In the genomic region with DNA sequence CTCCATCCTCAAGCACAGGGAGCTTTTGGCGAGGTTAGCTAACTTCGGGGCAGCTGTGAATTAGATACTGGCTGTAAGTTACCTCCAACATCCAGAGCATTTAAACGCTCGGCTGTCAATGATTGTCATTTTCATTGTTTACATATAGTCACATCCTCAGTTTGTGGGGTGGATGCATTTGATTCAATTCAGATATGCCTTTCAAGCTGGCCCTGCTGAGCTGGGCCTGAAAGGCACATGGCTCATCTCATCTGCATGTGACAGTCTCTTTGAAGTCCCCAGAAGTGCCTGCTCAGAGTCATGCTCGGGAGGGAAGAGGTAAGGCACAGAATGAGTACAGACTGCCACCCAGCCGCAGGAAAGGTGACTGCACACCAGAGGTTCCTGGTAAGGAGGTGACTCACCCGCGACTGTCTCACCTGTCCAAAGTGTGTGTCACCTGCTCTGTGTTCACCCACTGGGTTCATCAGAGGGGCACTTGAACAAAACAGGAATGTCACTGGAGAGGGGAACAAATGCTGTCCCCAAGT, we compare ENCODE assay signal across 8 cellular contexts.
A peak's percentile ranks its signal among the peaks of the same experiment; 100 is the strongest.
DNase-seq lines count a peak whose midpoint lies in the region; ATAC-seq, FAIRE-seq and TF ChIP-seq lines count a peak whose summit lies in the region.
"Not testable (repeated sequence)": the region's sequence is repeated elsewhere in the genome, so short reads cannot be mapped to it uniquely, and the experiment has no call there.

No MANE protein-coding gene starts in this region.

- not testable (repeated sequence) for H3F3A ChIP-seq in DOHH2 (ENCODE audit: control insufficient read depth, insufficient read depth); OCI-LY1 (ENCODE audit: insufficient read depth, low read length)

- H3K4me3 Mint-ChIP-seq in activated CD8-positive, alpha-beta T cell treated with anti-CD3 and anti-CD28 coated beads, Interleukin-2, amount 10 ng/mL, durations not matched to agents 7 days and 5 days; astrocyte (ENCODE audit: unreplicated experiment): not testable (repeated sequence)

- POLR2A ChIA-PET in activated CD8-positive, alpha-beta T cell treated with anti-CD3 and anti-CD28 coated beads, Interleukin-2, amount 10 ng/mL, durations not matched to agents 7 days and 5 days (lab: Charles Lee): not testable (repeated sequence)

- not testable (repeated sequence) for H3K9ac ChIP-seq in OCI-LY1 (ENCODE audit: low read length); astrocyte (ENCODE audit: low read length); liver (ENCODE audit: low read depth in 1 of 2, low read length in 2 of 2)

- H3K9me3 ChIP-seq in DOHH2 (ENCODE audit: control insufficient read depth, insufficient read depth, low read length); OCI-LY1 (ENCODE audit: low read length); astrocyte (ENCODE audit: insufficient read depth, low read depth, low read length); liver (ENCODE audit: control insufficient read depth in 4 of 4, low read length in 3 of 4): not testable (repeated sequence)

- not testable (repeated sequence) for H3K4me2 ChIP-seq in DOHH2 (ENCODE audit: low read length); OCI-LY1 (ENCODE audit: low read length)
- H3K4me2 ChIP-seq in astrocyte (ENCODE audit: low read length): peak overlapping the region; percentile 3

- TF ChIP-seq RAD21 in liver (IDR thresholded peaks at IDR 0.05): peak in 1 of 2 donors; percentile 27

- H3K36me3 ChIP-seq in DOHH2 (ENCODE audit: control insufficient read depth, low read length); OCI-LY1 (ENCODE audit: insufficient read depth, low read length); astrocyte (ENCODE audit: insufficient read depth, low read length); liver (ENCODE audit: control insufficient read depth in 4 of 4, insufficient read depth in 3 of 4, low read depth in 1 of 4, low read length in 3 of 4): not testable (repeated sequence)

- peak; percentile 63 for DNase-seq in activated CD8-positive, alpha-beta T cell treated with anti-CD3 and anti-CD28 coated beads, Interleukin-2, amount 10 ng/mL, durations not matched to agents 7 days and 5 days
- DNase-seq in astrocyte (ENCODE audit: low read depth): not testable (repeated sequence)
- peak; percentile 33 to 51 (median 43) for DNase-seq in stimulated activated CD4-positive, alpha-beta T cell treated with anti-CD3 and anti-CD28 coated beads, TNF-alpha, amount 100 ng/mL, for 1 hour (ENCODE audit: low read depth in 3 of 3, low spot score in 1 of 3)

- not testable (repeated sequence) for H3K27me3 Mint-ChIP-seq in activated CD8-positive, alpha-beta T cell treated with anti-CD3 and anti-CD28 coated beads, Interleukin-2, amount 10 ng/mL, durations not matched to agents 7 days and 5 days (ENCODE audit: low read depth); astrocyte (ENCODE audit: low read depth, unreplicated experiment)

- CTCF ChIA-PET in activated CD8-positive, alpha-beta T cell treated with anti-CD3 and anti-CD28 coated beads, Interleukin-2, amount 10 ng/mL, durations not matched to agents 7 days and 5 days (lab: Charles Lee): not testable (repeated sequence)

- H3K4me1 ChIP-seq in DOHH2 (ENCODE audit: control insufficient read depth, low read length) (peaks cover 49% of the 10 kb centered on the region), OCI-LY1 (ENCODE audit: insufficient read depth, low read length, severe bottlenecking) (peaks cover 13% of the 10 kb centered on the region)
- not testable (repeated sequence) for H3K4me1 ChIP-seq in astrocyte (ENCODE audit: insufficient read depth, low read length); liver (ENCODE audit: control insufficient read depth in 4 of 4, insufficient read depth in 4 of 4, low read length in 3 of 4)

- H4K20me1 ChIP-seq in DOHH2 (ENCODE audit: control insufficient read depth, insufficient read depth, low read depth, low read length); OCI-LY1 (ENCODE audit: insufficient read depth, low read length): not testable (repeated sequence)
- H4K20me1 ChIP-seq in astrocyte (ENCODE audit: insufficient read depth, low read length): peaks cover 37% of the 10 kb centered on the region

- FAIRE-seq in astrocyte (lab: Jason Lieb, UNC): not testable (repeated sequence)

- not testable (repeated sequence) for H3K27me3 ChIP-seq in DOHH2 (ENCODE audit: control insufficient read depth, low read length); OCI-LY1 (ENCODE audit: insufficient read depth, low read length); astrocyte (ENCODE audit: insufficient read depth, low read length); liver (ENCODE audit: control insufficient read depth in 4 of 4, insufficient read depth in 4 of 4, low read length in 3 of 4)

- not testable (repeated sequence) for H3K9me2 ChIP-seq in DOHH2 (replicated peaks; ENCODE audit: control insufficient read depth, low read length); OCI-LY1 (ENCODE audit: low read depth, low read length)

- H3K27ac ChIP-seq in DOHH2 (ENCODE audit: low read depth, low read length); OCI-LY1 (ENCODE audit: low read depth, low read length, poor library complexity, severe bottlenecking); astrocyte (ENCODE audit: low read depth, low read length); liver (ENCODE audit: low read depth in 1 of 2, low read length in 2 of 2): not testable (repeated sequence)

- not testable (repeated sequence) for H3K79me2 ChIP-seq in DOHH2 (ENCODE audit: control insufficient read depth, low read length); OCI-LY1 (ENCODE audit: insufficient read depth, low read length)
- H3K79me2 ChIP-seq in astrocyte (ENCODE audit: insufficient read depth, low read length): peaks cover 89% of the 10 kb centered on the region

- TF ChIP-seq CTCF in DOHH2 (IDR thresholded peaks at IDR 0.05; ENCODE audit: low read depth, low read length, poor library complexity, severe bottlenecking): peak; percentile 29
- peak; percentile 21; the same call in 1 of the 2 replicates for TF ChIP-seq CTCF in OCI-LY1 (IDR thresholded peaks at IDR 0.05; ENCODE audit: low read length)
- TF ChIP-seq CTCF in astrocyte (IDR thresholded peaks at IDR 0.05; ENCODE audit: insufficient read depth, low read depth, low read length): not testable (repeated sequence)
- TF ChIP-seq CTCF in liver (IDR thresholded peaks at IDR 0.05; ENCODE audit: low read depth, low read length, missing input control): peak; percentile 4

- H3K36me3 Mint-ChIP-seq in activated CD8-positive, alpha-beta T cell treated with anti-CD3 and anti-CD28 coated beads, Interleukin-2, amount 10 ng/mL, durations not matched to agents 7 days and 5 days (ENCODE audit: low read depth); astrocyte (ENCODE audit: low read depth, unreplicated experiment): not testable (repeated sequence)

- not testable (repeated sequence) for H2AFZ ChIP-seq in OCI-LY1 (ENCODE audit: low read length); astrocyte (ENCODE audit: low read depth, low read length)

- H3K27ac Mint-ChIP-seq in activated CD8-positive, alpha-beta T cell treated with anti-CD3 and anti-CD28 coated beads, Interleukin-2, amount 10 ng/mL, durations not matched to agents 7 days and 5 days; astrocyte (ENCODE audit: unreplicated experiment): not testable (repeated sequence)

- H3K9me3 Mint-ChIP-seq in activated CD8-positive, alpha-beta T cell treated with anti-CD3 and anti-CD28 coated beads, Interleukin-2, amount 10 ng/mL, durations not matched to agents 7 days and 5 days (ENCODE audit: insufficient read depth); astrocyte (ENCODE audit: unreplicated experiment): not testable (repeated sequence)

- peaks cover 50% of the 10 kb centered on the region for H3K4me1 Mint-ChIP-seq in activated CD8-positive, alpha-beta T cell treated with anti-CD3 and anti-CD28 coated beads, Interleukin-2, amount 10 ng/mL, durations not matched to agents 7 days and 5 days (ENCODE audit: low read depth)
- H3K4me1 Mint-ChIP-seq in astrocyte (ENCODE audit: low read depth, unreplicated experiment): peaks cover 29% of the 10 kb centered on the region

- H3K4me3 ChIP-seq in DOHH2 (ENCODE audit: low read length); OCI-LY1 (ENCODE audit: low read depth, low read length, poor library complexity, severe bottlenecking); astrocyte (ENCODE audit: insufficient read depth, low read depth, low read length); liver (ENCODE audit: low read depth in 1 of 3, low read length in 3 of 3): not testable (repeated sequence)

- peak; percentile 47 for ATAC-seq in GM19452 (IDR thresholded peaks at IDR 0.05; ENCODE audit: unreplicated experiment)
- peak; percentile 39 for ATAC-seq in HG03025 (IDR thresholded peaks at IDR 0.05; ENCODE audit: low FRiP score, unreplicated experiment)
- ATAC-seq in activated CD8-positive, alpha-beta T cell treated with anti-CD3 and anti-CD28 coated beads, Interleukin-2, amount 10 ng/mL, durations not matched to agents 7 days and 5 days: peak; percentile 87

- WGBS in liver: 79% methylated on average over 7 of the region's 8 CpGs
